16 cellular contexts compared by ENCODE assay signal in genomic region chr19:3053780-3054179, GRCh38. TPM values are rescaled to one million over a fixed set of nuclear protein-coding genes. Genes with fewer than 3 reads are reported as not detected.
DNase-seq lines count a peak whose midpoint lies in the region; ATAC-seq and TF ChIP-seq lines count a peak whose summit lies in the region.
"Had no signal": no experiment of that assay in that cellular context is flagged by ENCODE, and none has a peak within 500 bp of the region (broad histone marks: within the 10 kb centered on the region; RNA-seq: fewer than 3 reads in every experiment).

No MANE protein-coding gene starts in this region.

- no peaks in the 10 kb centered on the region for H3K9me3 Mint-ChIP-seq in progenitor cell of endocrine pancreas (ENCODE audit: low read depth)

- peaks cover 26% of the 10 kb centered on the region for H3K36me3 Mint-ChIP-seq in progenitor cell of endocrine pancreas (ENCODE audit: insufficient read depth)

- peaks cover 41% of the 10 kb centered on the region for H4K20me1 ChIP-seq in osteoblast (ENCODE audit: insufficient read depth, low read length)

- H3K4me3 ChIP-seq in osteoblast (ENCODE audit: insufficient read depth, low read length): no peak overlapping the region

- H3K4me1 Mint-ChIP-seq in progenitor cell of endocrine pancreas (ENCODE audit: low read depth): peaks cover 22% of the 10 kb centered on the region

- TF ChIP-seq CTCF in osteoblast (IDR thresholded peaks at IDR 0.05; ENCODE audit: extremely low read depth, low read depth, low read length): no peak
- no peak for TF ChIP-seq CTCF in progenitor cell of endocrine pancreas (IDR thresholded peaks at IDR 0.05; ENCODE audit: unreplicated experiment)

- no peak overlapping the region for H3K27ac Mint-ChIP-seq in progenitor cell of endocrine pancreas

- no peak overlapping the region for H3K27ac ChIP-seq in osteoblast (ENCODE audit: low read depth, low read length)

- peaks cover 39% of the 10 kb centered on the region for H3K36me3 ChIP-seq in osteoblast (ENCODE audit: insufficient read depth, low read length)

- ATAC-seq in left cardiac atrium: no peak

- H3K27me3 Mint-ChIP-seq in progenitor cell of endocrine pancreas: no peaks in the 10 kb centered on the region

- intact Hi-C loops in left cardiac atrium (cut with DNase I) (no loop called here), cardiac septum (cut with DNase I) (no loop called here)

- H3K4me2 ChIP-seq in osteoblast (ENCODE audit: insufficient read depth, low read length): no peak overlapping the region

- H3K4me3 Mint-ChIP-seq in progenitor cell of endocrine pancreas (ENCODE audit: low read depth): no peak overlapping the region

- no peaks in the 10 kb centered on the region for H3K9me3 ChIP-seq in osteoblast (ENCODE audit: low read depth, low read length)

- peak; percentile 18 for DNase-seq in left cardiac atrium
- DNase-seq in cardiac septum (ENCODE audit: low spot score): no peak
- peak; percentile 13 for DNase-seq in epidermal melanocyte (ENCODE audit: insufficient read length, low spot score)
- peak; percentile 29 for DNase-seq in osteoblast (ENCODE audit: insufficient read length, low spot score, missing footprints)
- DNase-seq in progenitor cell of endocrine pancreas (ENCODE audit: low spot score, unreplicated experiment): no peak
- no peak for DNase-seq in HT-29 (ENCODE audit: low spot score)
- DNase-seq in stimulated activated naive CD4-positive, alpha-beta T cell treated with Interleukin-2 at 50 U/mL for 16 hours (lab: John Stamatoyannopoulos, UW): no peak
- DNase-seq: DMS79 treated with DMSO at 0.1 percent for 48 hours, GOT3, KBM-7, NCI-H1105 treated with DMSO at 0.1 percent for 48 hours, NCI-H187, NCI-H2107, NCI-H510A treated with DMSO at 0.1 percent for 48 hours, NCI-H774, OCI-M1 had no signal

- H3K27me3 ChIP-seq in osteoblast (ENCODE audit: insufficient read depth, low read length): no peaks in the 10 kb centered on the region

- H3K4me1 ChIP-seq in osteoblast (ENCODE audit: insufficient read depth, low read length): peaks cover 8% of the 10 kb centered on the region

- no peak overlapping the region for H2AFZ ChIP-seq in osteoblast (ENCODE audit: low read length)

- peaks cover 10% of the 10 kb centered on the region for H3K79me2 ChIP-seq in osteoblast (ENCODE audit: insufficient read depth, low read length)

RNA-seq across cellular contexts. Expression of gene TLE5, which starts 8.5 kb away (rescaled TPM):
- total RNA-seq in left cardiac atrium: 100 to 1,000 TPM; 698 to 715 TPM
- 804 TPM for total RNA-seq in cardiac septum
- 209 and 211 TPM in 2 replicates for total RNA-seq in osteoblast
- total RNA-seq in progenitor cell of endocrine pancreas: 469 and 507 TPM in 2 replicates
- 356 and 359 TPM in 2 replicates for total RNA-seq in HT-29 (2014; rRNA removed; shearing (Covaris generic))

RNA-seq across cellular contexts. Expression of gene TLE2, which starts 24.7 kb away (rescaled TPM):
- total RNA-seq in left cardiac atrium (10 to 100 TPM; 61.0 to 66.7 TPM), cardiac septum (48.0 TPM), osteoblast (2.4 and 5.1 TPM in 2 replicates), progenitor cell of endocrine pancreas (147 and 160 TPM in 2 replicates)
- total RNA-seq in HT-29 (2014; rRNA removed; shearing (Covaris generic)): 0.08 and 1.1 TPM in 2 replicates

RNA-seq across cellular contexts. Expression of gene GNA11, which starts 40.4 kb away (rescaled TPM):
- 10 to 100 TPM; 55.1 to 64.3 TPM for total RNA-seq in left cardiac atrium
- 60.9 TPM for total RNA-seq in cardiac septum
- total RNA-seq in osteoblast: 73.7 and 74.2 TPM in 2 replicates
- 37.9 and 39.5 TPM in 2 replicates for total RNA-seq in progenitor cell of endocrine pancreas
- 54.1 and 68.2 TPM in 2 replicates for total RNA-seq in HT-29 (2014; rRNA removed; shearing (Covaris generic))

Comparison
In these comparisons a context has a peak if more than half of its experiments do, and no peak if none do; other contexts are left out.
1. DNase-seq: peak in left cardiac atrium (single experiment), epidermal melanocyte (single experiment) and osteoblast (single experiment); none in cardiac septum (single experiment), progenitor cell of endocrine pancreas (single experiment), HT-29 (single experiment) and stimulated activated naive CD4-positive, alpha-beta T cell treated with Interleukin-2 at 50 U/mL for 16 hours (single experiment).